ENCODE assay signal across 21 cellular contexts in the genomic region with DNA sequence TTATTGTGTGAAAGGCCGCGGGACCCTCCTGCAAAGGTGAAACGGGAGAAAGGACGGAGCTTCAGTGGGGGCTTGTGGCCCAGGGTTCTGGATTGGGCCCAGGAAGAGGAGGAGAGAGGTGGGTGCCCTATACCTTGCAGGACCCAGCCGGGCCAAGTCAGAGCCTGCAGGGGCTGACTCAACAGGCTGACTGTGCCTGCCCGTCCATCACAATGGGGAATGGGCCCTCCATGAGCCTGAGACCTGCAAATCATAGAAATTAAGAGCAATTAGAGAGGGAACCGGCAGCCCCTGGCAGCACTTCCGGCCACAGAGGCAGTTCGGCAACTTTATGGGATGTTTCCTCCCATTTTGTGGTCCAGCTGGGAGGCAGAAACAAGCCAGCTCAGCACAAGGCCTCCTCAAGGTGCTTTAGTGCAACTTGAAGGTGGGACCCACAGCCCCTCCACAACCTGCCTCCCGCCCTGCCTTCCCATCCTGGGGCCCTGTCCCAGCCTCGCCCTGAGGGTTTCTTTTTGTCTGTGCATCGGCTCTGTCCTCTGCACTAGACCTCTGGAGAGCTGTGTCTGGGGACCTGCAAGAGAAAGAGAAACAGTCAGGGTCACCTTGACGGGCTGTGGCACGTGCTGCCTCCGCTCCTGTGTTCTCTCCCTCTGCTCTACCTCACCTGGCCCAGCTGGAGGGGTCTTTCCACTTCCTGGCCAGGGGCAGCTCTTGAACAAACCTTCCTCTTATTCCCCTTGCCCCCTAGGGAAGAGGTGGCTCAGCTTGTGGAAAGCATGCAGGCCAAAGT. TPM values are rescaled to one million over a fixed set of nuclear protein-coding genes. Genes with fewer than 3 reads are reported as not detected.
DNase-seq lines count a peak whose midpoint lies in the region; FAIRE-seq and TF ChIP-seq lines count a peak whose summit lies in the region.
"Had no signal": no experiment of that assay in that cellular context is flagged by ENCODE, and none has a peak within 500 bp of the region (broad histone marks: within the 10 kb centered on the region; RNA-seq: fewer than 3 reads in every experiment).

No MANE protein-coding gene starts in this region.

- peak; percentile 44 for FAIRE-seq in GM12892 (lab: Jason Lieb, UNC)
- FAIRE-seq: GM19239, HTR-8/SVneo had no signal

- TF ChIP-seq CTCF in NB4 (IDR thresholded peaks at IDR 0.05; ENCODE audit: low read depth, low read length): no peak
- TF ChIP-seq CTCF in epithelial cell of esophagus (IDR thresholded peaks at IDR 0.05; ENCODE audit: insufficient read depth, low read depth, low read length, missing control alignments): no peak

- H3K4me3 ChIP-seq in NB4 (ENCODE audit: low read depth, low read length): no peak overlapping the region
- no peak overlapping the region for H3K4me3 ChIP-seq in epithelial cell of esophagus (ENCODE audit: low read length)

- intact Hi-C loops in posterior vena cava (cut with DNase I): loop anchor here in 1 of 2 donors (10.0 kb wide), 1 partner anchor 263 kb away; no protein-coding TSS in a partner anchor

- TF ChIP-seq POLR2A in GM12892 (IDR thresholded peaks at IDR 0.05; ENCODE audit: low read depth, low read length) (no peak), NB4 (IDR thresholded peaks at IDR 0.05; ENCODE audit: extremely low read depth, insufficient read length) (no peak)

- DNase-seq in GM12892 (ENCODE audit: insufficient read length): no peak
- DNase-seq in NB4 (ENCODE audit: low read depth): peak; percentile 69
- peak; percentile 64 for DNase-seq in epithelial cell of esophagus (ENCODE audit: low read depth)
- DNase-seq in posterior vena cava (ENCODE audit: low spot score): peak; percentile 69
- no peak for DNase-seq in GDM1 (lab: John Stamatoyannopoulos, UW)
- DNase-seq in LoVo (ENCODE audit: low spot score): no peak
- DNase-seq in anterior cingulate cortex (lab: John Stamatoyannopoulos, UW): no peak
- no peak for DNase-seq in mucosa of gallbladder (ENCODE audit: low spot score)
- DNase-seq: CD4-positive, alpha-beta memory T cell; DMS 273 treated with DMSO at 0.1 percent for 48 hours; DND-41; GOT3; MV-4-11; NCI-H1417; NCI-H187; NCI-H446 treated with DMSO at 0.1 percent for 48 hours; NCI-H526 treated with DMSO at 0.1 percent for 48 hours; SIG-M5; SK-N-SH had no signal

RNA-seq across cellular contexts. Expression of gene NECTIN1, which starts 19.1 kb away (rescaled TPM):
- 9.0 TPM for polyA plus RNA-seq in GM12892 (2012; ENCODE audit: missing spikeins)
- total RNA-seq in posterior vena cava (10 to 100 TPM; 10.6 to 11.4 TPM), mucosa of gallbladder (13.2 TPM)

Comparison
In these comparisons a context has a peak if more than half of its experiments do, and no peak if none do; other contexts are left out.
1. DNase-seq: peak in NB4 (single experiment), epithelial cell of esophagus (single experiment) and posterior vena cava (single experiment); none in GM12892 (single experiment), GDM1 (single experiment), LoVo (single experiment), anterior cingulate cortex (0 of 58) and mucosa of gallbladder (single experiment).